In the genomic region with DNA sequence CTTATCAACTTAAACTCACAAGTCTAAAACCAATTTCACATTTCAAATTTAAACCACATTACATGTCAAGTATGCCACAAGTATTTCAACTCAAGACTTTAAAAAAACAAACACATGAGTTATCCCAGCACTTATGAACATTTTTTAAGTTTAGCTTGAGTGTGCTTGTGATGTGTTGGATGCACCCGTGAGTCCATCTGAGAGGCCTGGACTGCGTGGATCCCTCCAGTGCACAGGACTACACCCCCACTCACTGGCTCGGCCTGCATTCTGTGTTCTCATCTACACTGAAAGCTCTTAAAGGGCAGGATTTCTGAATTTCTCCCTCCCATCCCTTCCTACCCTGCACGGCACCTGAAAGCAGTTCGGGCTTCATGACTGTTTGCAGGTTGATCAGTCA, we compare ENCODE assay signal across 22 cellular contexts.
DNase-seq lines count a peak whose midpoint lies in the region; ATAC-seq, FAIRE-seq and TF ChIP-seq lines count a peak whose summit lies in the region.
"Had no signal": no experiment of that assay in that cellular context is flagged by ENCODE, and none has a peak within 500 bp of the region (broad histone marks: within the 10 kb centered on the region; RNA-seq: fewer than 3 reads in every experiment).

No MANE protein-coding gene starts in this region.

- H3K27me3 ChIP-seq in psoas muscle (ENCODE audit: insufficient read depth in 3 of 3, low read length in 2 of 3): no peaks in the 10 kb centered on the region
- H3K27me3 ChIP-seq: SJSA1 had no signal

- no peak overlapping the region for H3K4me3 ChIP-seq in astrocyte of the spinal cord (ENCODE audit: low read depth, low read length)
- no peak overlapping the region for H3K4me3 ChIP-seq in psoas muscle
- H3K4me3 ChIP-seq: GM23338, SJSA1 had no signal

- peaks cover 11% of the 10 kb centered on the region for H3K9me3 ChIP-seq in psoas muscle
- H3K9me3 ChIP-seq: SJSA1 had no signal

- TF ChIP-seq CTCF in astrocyte of the spinal cord (IDR thresholded peaks at IDR 0.05; ENCODE audit: low read depth, low read length): no peak
- no peak for TF ChIP-seq CTCF in psoas muscle (IDR thresholded peaks at IDR 0.05)

- ATAC-seq in psoas muscle (no peak), HG03442 (IDR thresholded peaks at IDR 0.05; ENCODE audit: unreplicated experiment) (no peak), HG02973 (IDR thresholded peaks at IDR 0.05; ENCODE audit: unreplicated experiment) (no peak)
- ATAC-seq: GM23338, Right ventricle myocardium inferior had no signal

- FAIRE-seq in H54 (lab: Jason Lieb, UNC): no peak
- FAIRE-seq: A204.1, GM18507, HTR-8/SVneo had no signal

- intact Hi-C loops in psoas muscle (cut with DNase I): no loop called here

- in situ Hi-C loops in astrocyte of the spinal cord (cut with HindIII; ENCODE audit: low sequenced_read_pairs): no loop called here

- no peak overlapping the region for H3K27ac ChIP-seq in psoas muscle
- H3K27ac ChIP-seq: SJSA1 had no signal

- no peaks in the 10 kb centered on the region for H3K4me1 ChIP-seq in psoas muscle

- no peak for TF ChIP-seq POLR2A in H54 (IDR thresholded peaks at IDR 0.05; ENCODE audit: low read depth, low read length)

- DNase-seq in HCEC 1CT (peak; percentile 7), astrocyte of the spinal cord (ENCODE audit: low read depth, low spot score) (peak; percentile 21), fibroblast of peridontal ligament (ENCODE audit: extremely low read depth) (peak; percentile 93), stromal cell of bone marrow (ENCODE audit: low read depth) (peak; percentile 41), H54 (ENCODE audit: insufficient read length, low spot score) (no peak), psoas muscle (no peak)
- DNase-seq: GDM1, MV-4-11, NCI-H1105 treated with DMSO at 0.1 percent for 48 hours, NCI-H1694, NCI-H2081 treated with DMSO at 0.1 percent for 48 hours, NCI-H2171 treated with DMSO at 0.1 percent for 48 hours, NCI-H446, NCI-H526 treated with DMSO at 0.1 percent for 48 hours had no signal

- 79 to 86% (median 83%) methylated on average over 5 of the region's 5 CpGs for WGBS in psoas muscle, 3 donors

- H3K36me3 ChIP-seq in psoas muscle (ENCODE audit: insufficient read depth in 1 of 2, low read depth in 1 of 2): no peaks in the 10 kb centered on the region
- H3K36me3 ChIP-seq: SJSA1 had no signal

Comparison
In these comparisons a context has a peak if more than half of its experiments do, and no peak if none do; other contexts are left out.
1. DNase-seq: peak in HCEC 1CT (single experiment), astrocyte of the spinal cord (single experiment), fibroblast of peridontal ligament (single experiment) and stromal cell of bone marrow (single experiment); none in H54 (single experiment) and psoas muscle (0 of 2).